ENCODE assay signal across 13 cellular contexts in the genomic region with DNA sequence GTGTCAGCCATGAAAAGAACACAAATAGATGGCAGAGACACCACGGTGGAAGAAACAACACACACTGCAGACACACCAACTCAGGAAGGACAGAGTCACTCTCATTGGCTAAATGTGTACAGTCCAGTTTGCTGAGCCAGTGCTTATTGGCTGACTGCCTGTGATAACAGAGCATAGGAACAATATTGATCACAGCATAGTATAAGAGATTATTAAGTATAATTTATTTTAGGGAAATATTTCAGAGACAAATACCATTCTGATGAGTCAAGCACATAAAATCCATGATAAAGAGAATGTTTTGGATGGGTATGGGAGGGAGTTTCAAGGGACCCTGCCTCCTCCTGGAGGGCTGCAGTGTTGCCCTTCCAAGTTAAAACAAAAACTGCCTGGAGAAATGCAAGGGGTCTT. TPM values are rescaled to one million over a fixed set of nuclear protein-coding genes. Genes with fewer than 3 reads are reported as not detected.
DNase-seq lines count a peak whose midpoint lies in the region; ATAC-seq and TF ChIP-seq lines count a peak whose summit lies in the region.
"Had no signal": no experiment of that assay in that cellular context is flagged by ENCODE, and none has a peak within 500 bp of the region (broad histone marks: within the 10 kb centered on the region; RNA-seq: fewer than 3 reads in every experiment).

No MANE protein-coding gene starts in this region.

- H3K36me3 ChIP-seq in esophagus muscularis mucosa: no peaks in the 10 kb centered on the region

- intact Hi-C loops in esophagus muscularis mucosa (cut with DNase I): no loop called here

- no peaks in the 10 kb centered on the region for H3K36me3 Mint-ChIP-seq in T-helper 17 cell (ENCODE audit: low read depth)
- peaks cover 3 to 4% of the 10 kb centered on the region in 2 donors for H3K36me3 Mint-ChIP-seq in activated T-cell treated with anti-CD3 and anti-CD28 coated beads, Interleukin-2, amount 50 U/mL, for 72 hours (ENCODE audit: insufficient read depth in 2 of 2)

- no peak overlapping the region for H3K27ac ChIP-seq in esophagus muscularis mucosa (replicated peaks in 1 of 4)
- H3K27ac ChIP-seq: SK-N-MC had no signal

- TF ChIP-seq EP300 in esophagus muscularis mucosa (IDR thresholded peaks at IDR 0.05): no peak

- H3K9me3 Mint-ChIP-seq in activated T-cell treated with anti-CD3 and anti-CD28 coated beads, Interleukin-2, amount 50 U/mL, for 72 hours: peaks cover 3% of the 10 kb centered on the region in 2 donors

- H3K4me3 ChIP-seq in esophagus muscularis mucosa: no peak overlapping the region
- H3K4me3 ChIP-seq: SK-N-MC had no signal

- H3K9me3 ChIP-seq in T-helper 17 cell (ENCODE audit: control insufficient read depth, low read length, poor library complexity, severe bottlenecking) (no peaks in the 10 kb centered on the region), esophagus muscularis mucosa (no peaks in the 10 kb centered on the region)

- DNase-seq in ELR (ENCODE audit: low read depth) (peak; percentile 63), T-helper 17 cell (no peak), left lobe of liver (ENCODE audit: low spot score) (no peak), islet precursor cell (no peak), esophagus muscularis mucosa (ENCODE audit: extremely low spot score) (no peak), cerebellum (ENCODE audit: low spot score) (no peak)
- no peak for DNase-seq in activated T-cell treated with anti-CD3 and anti-CD28 coated beads, Interleukin-2, amount 50 U/mL, for 72 hours
- DNase-seq: activated CD4-positive, alpha-beta T cell treated with anti-CD3 and anti-CD28 coated beads, Interleukin-2, amount 50 U/mL, for 48 hours; DMS79 treated with DMSO at 0.1 percent for 48 hours had no signal

- ATAC-seq in HG02610 (IDR thresholded peaks at IDR 0.05; ENCODE audit: unreplicated experiment) (peak; percentile 42), T-helper 17 cell (no peak), left lobe of liver (peak; percentile 73)
- no peak for ATAC-seq in activated T-cell treated with anti-CD3 and anti-CD28 coated beads, Interleukin-2, amount 50 U/mL, for 72 hours (replicated peaks in 1 of 2)

- no peaks in the 10 kb centered on the region for H3K4me1 ChIP-seq in esophagus muscularis mucosa

- 70% methylated on average over 1 of the region's 1 CpG for WGBS in esophagus muscularis mucosa

- no peak for TF ChIP-seq CTCF in esophagus muscularis mucosa (IDR thresholded peaks at IDR 0.05)

- no peak overlapping the region for H3K4me3 Mint-ChIP-seq in T-helper 17 cell
- H3K4me3 Mint-ChIP-seq in activated T-cell treated with anti-CD3 and anti-CD28 coated beads, Interleukin-2, amount 50 U/mL, for 72 hours: no peak overlapping the region
- H3K4me3 Mint-ChIP-seq: brain; natural killer cell treated with Interleukin-12 subunit alpha and Interleukin-12 subunit beta and Interleukin-15 and Interleukin-18, amount 100 ng/mL, for 72 hours had no signal

- H3K27ac Mint-ChIP-seq in T-helper 17 cell: peak overlapping the region; percentile 54
- H3K27ac Mint-ChIP-seq in activated T-cell treated with anti-CD3 and anti-CD28 coated beads, Interleukin-2, amount 50 U/mL, for 72 hours: no peak overlapping the region
- H3K27ac Mint-ChIP-seq: brain had no signal

- no peak for TF ChIP-seq POLR2A in esophagus muscularis mucosa (IDR thresholded peaks at IDR 0.05; ENCODE audit: low read depth)

- no peaks in the 10 kb centered on the region for H3K27me3 Mint-ChIP-seq in T-helper 17 cell
- no peaks in the 10 kb centered on the region for H3K27me3 Mint-ChIP-seq in activated T-cell treated with anti-CD3 and anti-CD28 coated beads, Interleukin-2, amount 50 U/mL, for 72 hours (ENCODE audit: low read depth)
- H3K27me3 Mint-ChIP-seq: natural killer cell treated with Interleukin-12 subunit alpha and Interleukin-12 subunit beta and Interleukin-15 and Interleukin-18, amount 100 ng/mL, for 72 hours had no signal

- no peaks in the 10 kb centered on the region for H3K27me3 ChIP-seq in esophagus muscularis mucosa

- peaks cover 5% of the 10 kb centered on the region for H3K4me1 Mint-ChIP-seq in T-helper 17 cell
- peaks cover 36% of the 10 kb centered on the region for H3K4me1 Mint-ChIP-seq in activated T-cell treated with anti-CD3 and anti-CD28 coated beads, Interleukin-2, amount 50 U/mL, for 72 hours (ENCODE audit: low read depth)

RNA-seq across cellular contexts. Expression of a gene that starts 50.9 kb away (rescaled TPM):
- total RNA-seq in T-helper 17 cell (1,000 to 10,000 TPM; 1,109 to 1,137 TPM), left lobe of liver (55.0 TPM), esophagus muscularis mucosa (10 to 100 TPM; 40.6 to 66.4 (median 43.1) TPM), cerebellum (47.0 TPM)
- total RNA-seq in activated T-cell treated with anti-CD3 and anti-CD28 coated beads, Interleukin-2, amount 50 U/mL, for 72 hours: 100 to 1,000 TPM; 258 to 337 TPM

Comparison
In these comparisons a context has a peak if more than half of its experiments do, and no peak if none do; other contexts are left out.
1. ATAC-seq: peak in HG02610 (single experiment) and left lobe of liver (single experiment); none in T-helper 17 cell (single experiment) and activated T-cell treated with anti-CD3 and anti-CD28 coated beads, Interleukin-2, amount 50 U/mL, for 72 hours (0 of 2).